ENCODE assay signal across 16 cellular contexts in genomic region chr11:134858783-134859480, GRCh38.
A peak's percentile ranks its signal among the peaks of the same experiment; 100 is the strongest.
DNase-seq lines count a peak whose midpoint lies in the region; ATAC-seq lines count a peak whose summit lies in the region.
"Had no signal": no experiment of that assay in that cellular context is flagged by ENCODE, and none has a peak within 500 bp of the region (broad histone marks: within the 10 kb centered on the region; RNA-seq: fewer than 3 reads in every experiment).

No MANE protein-coding gene starts in this region.

- no peak for ATAC-seq in left lobe of liver
- no peak for ATAC-seq in HG02588 (IDR thresholded peaks at IDR 0.05; ENCODE audit: unreplicated experiment)
- ATAC-seq: A549, HepG2 had no signal

- DNase-seq in activated effector memory CD4-positive, alpha-beta T cell treated with anti-CD3 and anti-CD28 coated beads, Interleukin-2, amount 50 U/mL, for 16 hours, result peak; percentile 50
- no peak for DNase-seq in activated effector memory CD4-positive, alpha-beta T cell treated with Interleukin-2 at 50 U/mL for 16 hours
- DNase-seq in islet precursor cell (peak; percentile 31), retina (peak; percentile 2), left lobe of liver (ENCODE audit: low spot score) (no peak), DMS79 (lab: John Stamatoyannopoulos, UW) (no peak)
- DNase-seq in activated naive CD4-positive, alpha-beta T cell (lab: John Stamatoyannopoulos, UW), result no peak
- DNase-seq: AML-193; Calu3; CD4-positive, alpha-beta memory T cell; DMS 273 treated with DMSO at 0.1 percent for 48 hours; GF-D8; H9 had no signal

Comparison
In these comparisons a context has a peak if more than half of its experiments do, and no peak if none do; other contexts are left out.
1. DNase-seq: peak in activated effector memory CD4-positive, alpha-beta T cell treated with anti-CD3 and anti-CD28 coated beads, Interleukin-2, amount 50 U/mL, for 16 hours (single experiment), islet precursor cell (single experiment) and retina (single experiment); none in activated effector memory CD4-positive, alpha-beta T cell treated with Interleukin-2 at 50 U/mL for 16 hours (single experiment), left lobe of liver (single experiment), activated naive CD4-positive, alpha-beta T cell (0 of 4) and DMS79 (single experiment).